In genomic region chr5:175772747-175773533, GRCh38 we compare ENCODE assay signal across 1 cellular context.
A peak's percentile ranks its signal among the peaks of the same experiment; 100 is the strongest.
TF ChIP-seq lines count a peak whose summit lies in the region.

No MANE protein-coding gene starts in this region.

TF ChIP-seq in H1, 55 proteins besides CTCF, POLR2A, EP300 and RAD21 (continued from another document):
- peak; percentile 12; the same call in 1 of the 2 replicates for TF ChIP-seq E2F6 (IDR thresholded peaks at IDR 0.05)
- TF ChIP-seq EZH2 (IDR thresholded peaks at IDR 0.05; ENCODE audit: low read depth, low read length, severe bottlenecking), result peak; percentile 53
